Comparison of ENCODE assay signal across 15 cellular contexts in the genomic region with DNA sequence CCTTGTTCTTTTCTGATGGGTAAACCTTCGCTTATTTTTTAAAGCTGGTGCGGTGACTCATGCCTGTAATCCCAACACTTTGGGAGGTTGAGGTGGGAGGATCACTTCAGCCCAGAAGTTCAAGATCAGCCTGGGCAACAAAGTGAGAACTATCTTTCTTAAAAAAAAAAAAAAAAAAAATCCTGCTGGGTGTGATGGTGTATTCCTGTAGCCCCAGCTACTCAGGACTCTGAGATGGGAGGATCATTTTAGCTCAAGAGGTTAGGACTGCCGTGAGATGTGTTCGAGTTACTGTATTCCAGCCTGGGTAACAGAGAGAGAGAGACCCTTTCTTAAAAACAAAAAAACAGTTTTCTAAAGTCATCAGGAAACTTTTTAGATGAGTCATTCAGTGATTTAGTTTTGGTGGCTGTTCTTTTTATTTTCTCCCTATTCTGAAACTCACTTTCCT. TPM values are rescaled to one million over a fixed set of nuclear protein-coding genes. Genes with fewer than 3 reads are reported as not detected.
DNase-seq lines count a peak whose midpoint lies in the region; ATAC-seq, FAIRE-seq and TF ChIP-seq lines count a peak whose summit lies in the region.
"Had no signal": no experiment of that assay in that cellular context is flagged by ENCODE, and none has a peak within 500 bp of the region (broad histone marks: within the 10 kb centered on the region; RNA-seq: fewer than 3 reads in every experiment).

No MANE protein-coding gene starts in this region.

- TF ChIP-seq POLR2A in A549 (IDR thresholded peaks at IDR 0.05; ENCODE audit: low read length), result no peak

- in situ Hi-C loops in ACHN (cut with HindIII; ENCODE audit: low pct_ligation_motif_present, low pct_unique_long_range_greater_than_20kb, low sequenced_read_pairs), result no loop called here

- no peaks in the 10 kb centered on the region for H3K36me3 ChIP-seq in GM06990 (ENCODE audit: control insufficient read depth, insufficient read depth, low read length)
- H3K36me3 ChIP-seq: ascending aorta, SJCRH30, upper lobe of left lung had no signal

- H3K4me3 Mint-ChIP-seq in T-helper 17 cell, result no peak overlapping the region
- no peak overlapping the region for H3K4me3 Mint-ChIP-seq in stimulated activated effector memory CD8-positive, alpha-beta T cell treated with anti-CD3 and anti-CD28 coated beads, Interleukin-12 subunit alpha, Interleukin-12 subunit beta, amount 100 ng/mL, for 72 hours

- H3K4me3 ChIP-seq in A549 (no peak overlapping the region), GM06990 (replicated peaks; ENCODE audit: low read depth, low read length) (no peak overlapping the region), fibroblast of mammary gland (ENCODE audit: control insufficient read depth, low read depth, low read length) (no peak overlapping the region)
- H3K4me3 ChIP-seq: ascending aorta, SJCRH30, upper lobe of left lung had no signal

- no peak for TF ChIP-seq RAD21 in A549 (conservative IDR thresholded peaks at IDR 0.05 in 1 of 2, IDR thresholded peaks at IDR 0.05 in 1 of 2)

- H3K27ac ChIP-seq in A549, result peak overlapping the region; percentile 21 to 71; a peak in 4 of 6 replicates
- H3K27ac ChIP-seq: ascending aorta, SJCRH30, upper lobe of left lung had no signal

- peak overlapping the region; percentile 56 for H3K4me2 ChIP-seq in A549

- ATAC-seq in A549 (peak in 1 of 2 experiments; percentile 56; a peak in 3 of 6 replicates), T-helper 17 cell (no peak), sciatic nerve (no peak), GM19328 (IDR thresholded peaks at IDR 0.05; ENCODE audit: unreplicated experiment) (no peak)
- ATAC-seq in stimulated activated effector memory CD8-positive, alpha-beta T cell treated with anti-CD3 and anti-CD28 coated beads, Interleukin-12 subunit alpha, Interleukin-12 subunit beta, amount 100 ng/mL, for 72 hours, result no peak

- FAIRE-seq in A549 (lab: Jason Lieb, UNC), result no peak

- peaks cover 81% of the 10 kb centered on the region for H3K4me1 ChIP-seq in A549
- H3K4me1 ChIP-seq: SJCRH30 had no signal

- H3K9me3 Mint-ChIP-seq in stimulated activated effector memory CD8-positive, alpha-beta T cell treated with anti-CD3 and anti-CD28 coated beads, Interleukin-12 subunit alpha, Interleukin-12 subunit beta, amount 100 ng/mL, for 72 hours, result no peaks in the 10 kb centered on the region
- H3K9me3 Mint-ChIP-seq: CD4-positive, alpha-beta memory T cell had no signal

- H3K27me3 Mint-ChIP-seq in T-helper 17 cell, result no peaks in the 10 kb centered on the region
- H3K27me3 Mint-ChIP-seq: CD4-positive, alpha-beta memory T cell had no signal

- POLR2A ChIA-PET in A549 (lab: Yijun Ruan, JAX), result no interaction called here

- 17% methylated on average over 4 of the region's 4 CpGs for WGBS in A549 (ENCODE audit: missing lambda C conversion rate)

- TF ChIP-seq CTCF in A549 (IDR thresholded peaks at IDR 0.05) (no peak), GM06990 (IDR thresholded peaks at IDR 0.05; ENCODE audit: insufficient read depth, low read length, poor library complexity, severe bottlenecking) (no peak), fibroblast of mammary gland (conservative IDR thresholded peaks at IDR 0.05; ENCODE audit: control insufficient read depth, insufficient read depth, low read depth, low read length) (no peak)

- peaks cover 23% of the 10 kb centered on the region for H3K4me1 Mint-ChIP-seq in T-helper 17 cell
- peaks cover 20% of the 10 kb centered on the region for H3K4me1 Mint-ChIP-seq in stimulated activated effector memory CD8-positive, alpha-beta T cell treated with anti-CD3 and anti-CD28 coated beads, Interleukin-12 subunit alpha, Interleukin-12 subunit beta, amount 100 ng/mL, for 72 hours

- no peaks in the 10 kb centered on the region for H3K27me3 ChIP-seq in GM06990 (replicated peaks; ENCODE audit: control insufficient read depth, insufficient read depth, low read length)
- H3K27me3 ChIP-seq: ascending aorta, SJCRH30, upper lobe of left lung had no signal

- intact Hi-C loops in sciatic nerve (cut with DNase I), result no loop called here

- H3K27ac Mint-ChIP-seq in T-helper 17 cell, result peak overlapping the region; percentile 61
- H3K27ac Mint-ChIP-seq in stimulated activated effector memory CD8-positive, alpha-beta T cell treated with anti-CD3 and anti-CD28 coated beads, Interleukin-12 subunit alpha, Interleukin-12 subunit beta, amount 100 ng/mL, for 72 hours, result no peak overlapping the region

- no peak for TF ChIP-seq EP300 in A549 (IDR thresholded peaks at IDR 0.05)

- CTCF ChIA-PET in A549 (lab: Yijun Ruan, JAX), result no interaction called here

- DNase-seq in A549 (ENCODE audit: low read depth in 1 of 2, low spot score in 1 of 2) (no peak), GM06990 (ENCODE audit: extremely low read depth, insufficient read length) (peak; percentile 13), T-helper 17 cell (no peak), fibroblast of mammary gland (ENCODE audit: low read depth) (peak; percentile 47), sciatic nerve (ENCODE audit: low spot score) (no peak), ACHN (no peak)
- no peak for DNase-seq in stimulated activated effector memory CD8-positive, alpha-beta T cell treated with anti-CD3 and anti-CD28 coated beads, Interleukin-12 subunit alpha, Interleukin-12 subunit beta, amount 100 ng/mL, for 72 hours (ENCODE audit: low spot score in 2 of 2)
- DNase-seq: activated CD4-positive, alpha-beta T cell treated with anti-CD3 and anti-CD28 coated beads for 48 hours; CD4-positive, alpha-beta memory T cell; MM.1S; NCI-H524 treated with DMSO at 0.1 percent for 48 hours; SJCRH30; upper lobe of left lung had no signal

- H3K36me3 Mint-ChIP-seq in T-helper 17 cell (ENCODE audit: low read depth), result peaks cover 2% of the 10 kb centered on the region
- H3K36me3 Mint-ChIP-seq in stimulated activated effector memory CD8-positive, alpha-beta T cell treated with anti-CD3 and anti-CD28 coated beads, Interleukin-12 subunit alpha, Interleukin-12 subunit beta, amount 100 ng/mL, for 72 hours, result no peaks in the 10 kb centered on the region
- H3K36me3 Mint-ChIP-seq: CD4-positive, alpha-beta memory T cell had no signal

- no peaks in the 10 kb centered on the region for H3K9me3 ChIP-seq in A549
- H3K9me3 ChIP-seq in T-helper 17 cell (ENCODE audit: control insufficient read depth, low read length, poor library complexity, severe bottlenecking), result no peaks in the 10 kb centered on the region
- H3K9me3 ChIP-seq: ascending aorta, SJCRH30, upper lobe of left lung had no signal

TF ChIP-seq in A549, 52 proteins besides CTCF, POLR2A, EP300 and RAD21:
- TF ChIP-seq ESRRA (IDR thresholded peaks at IDR 0.05; ENCODE audit: borderline replicate concordance, low read length) (no peak), FOSL2 (IDR thresholded peaks at IDR 0.05) (no peak), FOSL2 (CRISPR knock-in tag; IDR thresholded peaks at IDR 0.05) (0 out of 2 replicates have a peak, but pooled peaks have one; percentile 20)

RNA-seq across cellular contexts. Expression of a gene that starts 37.7 kb away (rescaled TPM):
- polyA plus RNA-seq in A549 (2011; rRNA removed), result 25.3 and 33.1 TPM in 2 replicates
- polyA plus RNA-seq in A549 (2012; cell fraction: cytosol; rRNA removed), result 6.6 and 7.7 TPM in 2 replicates
- polyA plus RNA-seq in A549 (2012; cell fraction: nucleus; rRNA removed), result 8.5 and 10.9 TPM in 2 replicates
- polyA plus RNA-seq in A549 (2017; fragmentation: RNase III; extraction: RNeasy Plus Mini Kit Qiagen cat#74134 plus additional on column Dnase treatment), result 15.1 to 15.7 TPM (median 15.2 TPM) in 3 replicates
- polyA minus RNA-seq in A549 (2011; rRNA and poly(A)+ RNA removed), result 47.4 and 54.3 TPM in 2 replicates
- 10 to 100 TPM; 59.0 to 71.4 TPM for total RNA-seq in T-helper 17 cell
- total RNA-seq in sciatic nerve, result 111 TPM

Comparison
In these comparisons a context has a peak if more than half of its experiments do, and no peak if none do; other contexts are left out.
1. DNase-seq: peak in GM06990 (single experiment) and fibroblast of mammary gland (single experiment); none in A549 (0 of 2), T-helper 17 cell (0 of 3), sciatic nerve (single experiment), stimulated activated effector memory CD8-positive, alpha-beta T cell treated with anti-CD3 and anti-CD28 coated beads, Interleukin-12 subunit alpha, Interleukin-12 subunit beta, amount 100 ng/mL, for 72 hours (0 of 2) and ACHN (single experiment).